1 cellular context compared by ENCODE assay signal in the genomic region with DNA sequence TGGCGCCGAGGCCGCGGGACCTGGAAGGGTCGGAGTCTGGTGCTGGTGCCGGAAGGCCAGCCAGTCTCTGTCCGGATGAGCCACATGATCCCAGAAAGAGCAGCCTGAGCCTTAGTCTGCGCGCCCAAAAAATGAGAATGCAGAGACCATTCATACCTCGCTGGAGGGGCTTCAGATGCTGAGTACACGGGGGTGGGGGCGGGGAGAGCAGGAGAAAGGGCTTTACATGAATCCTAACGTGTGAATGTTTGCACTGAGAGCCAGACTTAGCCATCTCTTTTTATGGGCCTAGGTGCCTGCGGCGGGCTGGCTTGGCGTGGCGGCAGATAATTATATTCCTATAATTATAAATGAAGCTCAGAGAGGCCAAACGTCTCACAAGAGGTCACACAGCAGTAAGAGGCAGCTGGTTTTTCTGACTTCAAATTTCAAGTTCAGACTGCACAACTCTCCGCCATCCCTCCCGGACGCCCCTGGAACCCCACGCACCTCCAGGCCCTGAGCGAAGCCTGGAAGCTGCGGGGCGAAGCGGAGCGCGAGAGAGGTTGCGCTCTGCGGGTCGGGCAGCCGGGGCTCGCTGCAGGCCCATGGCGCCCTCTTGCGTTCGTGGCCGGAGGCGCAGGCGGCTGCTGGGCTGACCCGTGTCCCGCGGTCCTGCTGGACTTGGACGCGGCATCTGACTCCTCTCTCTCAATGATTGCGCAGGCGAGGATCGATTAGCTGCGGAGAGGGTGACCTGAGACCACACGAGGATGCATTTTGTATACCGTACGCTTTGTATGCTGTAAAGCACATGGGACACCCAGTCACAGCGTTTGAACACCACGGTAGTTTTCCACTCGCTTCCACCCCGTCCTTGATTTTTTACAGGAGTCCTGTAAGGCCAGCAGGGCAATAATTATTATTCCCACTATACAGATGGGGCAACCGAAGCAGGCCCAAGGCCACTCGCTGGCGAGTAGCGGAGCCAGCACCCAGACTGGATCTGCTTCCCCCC.
TF ChIP-seq lines count a peak whose summit lies in the region.

No MANE protein-coding gene starts in this region.

TF ChIP-seq in A549, 52 proteins besides CTCF, POLR2A, EP300 and RAD21 (continued from another document):
- no peak for TF ChIP-seq MAZ (IDR thresholded peaks at IDR 0.05; ENCODE audit: borderline replicate concordance, low read depth, low read length)
- no peak for TF ChIP-seq ZNF302 (CRISPR knock-in tag; IDR thresholded peaks at IDR 0.05)
- TF ChIP-seq, protein P1, sequence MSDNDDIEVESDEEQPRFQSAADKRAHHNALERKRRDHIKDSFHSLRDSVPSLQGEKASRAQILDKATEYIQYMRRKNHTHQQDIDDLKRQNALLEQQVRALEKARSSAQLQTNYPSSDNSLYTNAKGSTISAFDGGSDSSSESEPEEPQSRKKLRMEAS (IDR thresholded peaks at IDR 0.05): no peak
- peak; percentile 92 for TF ChIP-seq SMC3 (IDR thresholded peaks at IDR 0.05)
- no peak for TF ChIP-seq FOSL2 (IDR thresholded peaks at IDR 0.05)
- no peak for TF ChIP-seq FOSL2 (CRISPR knock-in tag; IDR thresholded peaks at IDR 0.05)
- TF ChIP-seq NPAS2 (CRISPR knock-in tag; IDR thresholded peaks at IDR 0.05; ENCODE audit: borderline replicate concordance): no peak
- TF ChIP-seq GATA3 (IDR thresholded peaks at IDR 0.05; ENCODE audit: borderline replicate concordance): no peak
- no peak for TF ChIP-seq CBX2 (IDR thresholded peaks at IDR 0.05; ENCODE audit: borderline replicate concordance, low read depth)
- no peak for TF ChIP-seq TFCP2L1 (CRISPR knock-in tag; IDR thresholded peaks at IDR 0.05)
- TF ChIP-seq HOXB5 (CRISPR knock-in tag; IDR thresholded peaks at IDR 0.05): 0 out of 2 replicates have a peak, but pooled peaks have one; percentile 17
- no peak for TF ChIP-seq RNF2 (IDR thresholded peaks at IDR 0.05; ENCODE audit: borderline replicate concordance, low read depth)
- no peak for TF ChIP-seq RFX5 (IDR thresholded peaks at IDR 0.05)
- no peak for TF ChIP-seq FOSB (CRISPR knock-in tag; IDR thresholded peaks at IDR 0.05)
- TF ChIP-seq ELK1 (IDR thresholded peaks at IDR 0.05; ENCODE audit: low read depth, low read length): no peak
- no peak for TF ChIP-seq ATOH8 (CRISPR knock-in tag; IDR thresholded peaks at IDR 0.05; ENCODE audit: low read depth)
- TF ChIP-seq ZFP36 (IDR thresholded peaks at IDR 0.05; ENCODE audit: borderline replicate concordance, partially characterized antibody): peak; percentile 85
- no peak for TF ChIP-seq RCOR1 (IDR thresholded peaks at IDR 0.05; ENCODE audit: low read depth, low read length)
